Comparison of ENCODE assay signal across 8 cellular contexts in genomic region chr11:65858354-65859133, GRCh38. TPM values are rescaled to one million over a fixed set of nuclear protein-coding genes. Genes with fewer than 3 reads are reported as not detected.
DNase-seq lines count a peak whose midpoint lies in the region; ATAC-seq and TF ChIP-seq lines count a peak whose summit lies in the region.

No MANE protein-coding gene starts in this region.

- no peak for DNase-seq in T-helper 2 cell treated with Interferon-gamma antibody and Interleukin-4, amounts not matched to agents 5 μg/mL and 100 μg/mL, for 36 hours (ENCODE audit: low spot score)
- DNase-seq in T-helper 2 cell: no peak
- no peak for DNase-seq in RWPE1 (ENCODE audit: low spot score)
- DNase-seq in psoas muscle: no peak
- DNase-seq in NCI-H69 (lab: John Stamatoyannopoulos, UW): no peak
- DNase-seq in cerebellum (ENCODE audit: low spot score): no peak

- no peaks in the 10 kb centered on the region for H3K27me3 Mint-ChIP-seq in T-helper 2 cell treated with Interferon-gamma antibody and Interleukin-4, amounts not matched to agents 5 μg/mL and 100 μg/mL, for 36 hours (ENCODE audit: low read depth)

- 0 to 1% methylated on average over 32 of the region's 32 CpGs for WGBS in esophagus, 2 donors
- 0 to 1% (median 0%) methylated on average over 32 of the region's 32 CpGs for WGBS in psoas muscle, 3 donors

- H3K27ac ChIP-seq in RWPE1: peak overlapping the region; percentile 98
- peak overlapping the region; percentile 97 to 98 for H3K27ac ChIP-seq in esophagus (ENCODE audit: low read depth in 2 of 2, low read length in 1 of 2)
- H3K27ac ChIP-seq in psoas muscle: peak overlapping the region; percentile 99

- H3K27me3 ChIP-seq in esophagus (ENCODE audit: control insufficient read depth in 1 of 2, insufficient read depth in 2 of 2, low read length in 2 of 2): no peaks in the 10 kb centered on the region
- H3K27me3 ChIP-seq in psoas muscle (ENCODE audit: insufficient read depth in 3 of 3, low read length in 2 of 3): no peaks in the 10 kb centered on the region

- H3K9me3 ChIP-seq in esophagus (ENCODE audit: control insufficient read depth in 2 of 2, insufficient read depth in 1 of 2, low read depth in 1 of 2, low read length in 1 of 2) (no peaks in the 10 kb centered on the region), psoas muscle (no peaks in the 10 kb centered on the region)

- H3K4me3 Mint-ChIP-seq in T-helper 2 cell treated with Interferon-gamma antibody and Interleukin-4, amounts not matched to agents 5 μg/mL and 100 μg/mL, for 36 hours: peak overlapping the region; percentile 91

- no peaks in the 10 kb centered on the region for H3K9me3 Mint-ChIP-seq in T-helper 2 cell treated with Interferon-gamma antibody and Interleukin-4, amounts not matched to agents 5 μg/mL and 100 μg/mL, for 36 hours

- H3K4me1 Mint-ChIP-seq in T-helper 2 cell treated with Interferon-gamma antibody and Interleukin-4, amounts not matched to agents 5 μg/mL and 100 μg/mL, for 36 hours (ENCODE audit: low read depth): peaks cover 50% of the 10 kb centered on the region

- CTCF ChIA-PET in RWPE1 (lab: Yijun Ruan, JAX): interaction anchor here (2.6 kb wide), 1 partner anchor 26 kb away, joined by 15 read pairs; no protein-coding TSS in a partner anchor

- H3K36me3 Mint-ChIP-seq in T-helper 2 cell treated with Interferon-gamma antibody and Interleukin-4, amounts not matched to agents 5 μg/mL and 100 μg/mL, for 36 hours (ENCODE audit: low read depth): peaks cover 57% of the 10 kb centered on the region

- peak overlapping the region; percentile 98 for H3K27ac Mint-ChIP-seq in T-helper 2 cell treated with Interferon-gamma antibody and Interleukin-4, amounts not matched to agents 5 μg/mL and 100 μg/mL, for 36 hours

- intact Hi-C loops in psoas muscle (cut with DNase I): no loop called here

- TF ChIP-seq CTCF in RWPE1 (conservative IDR thresholded peaks at IDR 0.05; ENCODE audit: low read depth): no peak
- no peak for TF ChIP-seq CTCF in psoas muscle (IDR thresholded peaks at IDR 0.05)

- POLR2A ChIA-PET in RWPE1 (lab: Yijun Ruan, JAX; ENCODE audit: low non-redundant PET): interaction anchor here (0.6 to 1.6 kb wide), 4 partner anchors 26 to 64 kb away, joined by 3 to 14 read pairs (median 4); partner anchors contain the start of gene FIBP

- H3K4me3 ChIP-seq in esophagus (ENCODE audit: low read depth in 1 of 2, low read length in 2 of 2) (peak overlapping the region; percentile 64 to 90), psoas muscle (peak overlapping the region; percentile 100)

- H3K36me3 ChIP-seq in esophagus (ENCODE audit: control insufficient read depth in 2 of 2, insufficient read depth in 2 of 2, low read length in 1 of 2) (peaks cover 22 to 33% of the 10 kb centered on the region in 2 donors), psoas muscle (ENCODE audit: insufficient read depth in 1 of 2, low read depth in 1 of 2) (peaks cover 7 to 47% of the 10 kb centered on the region in 2 donors)

- H3K4me1 ChIP-seq in esophagus (ENCODE audit: control insufficient read depth in 2 of 2, insufficient read depth in 2 of 2, low read length in 1 of 2) (peaks cover 4 to 14% of the 10 kb centered on the region in 2 donors), psoas muscle (peaks cover 21% of the 10 kb centered on the region)

- ATAC-seq in psoas muscle (peak in 1 of 4 donors; percentile 77), HG02571 (IDR thresholded peaks at IDR 0.05; ENCODE audit: unreplicated experiment) (no peak)

RNA-seq across cellular contexts. Expression of gene CFL1, which starts 0.6 kb away (rescaled TPM):
- polyA plus RNA-seq in esophagus (100 to 1,000 TPM; 361 to 694 TPM), psoas muscle (100 to 1,000 TPM; 190 to 843 (median 225) TPM)
- total RNA-seq in psoas muscle (100 to 1,000 TPM; 175 to 388 (median 238) TPM), cerebellum (290 TPM)

RNA-seq across cellular contexts. Expression of gene MUS81, which starts 1.7 kb away (rescaled TPM):
- polyA plus RNA-seq in esophagus (10 to 100 TPM; 32.1 to 48.0 TPM), psoas muscle (10 to 100 TPM; 32.5 to 55.3 (median 44.4) TPM)
- total RNA-seq in psoas muscle (10 to 100 TPM; 28.0 to 35.6 (median 31.4) TPM), cerebellum (40.6 TPM)

RNA-seq across cellular contexts. Expression of gene EFEMP2, which starts 14.1 kb away (rescaled TPM):
- polyA plus RNA-seq in esophagus (10 to 100 TPM in 1 of 2 donors, 1 to 10 TPM in 1; 9.2 to 13.1 TPM), psoas muscle (10 to 100 TPM; 14.8 to 20.8 (median 18.5) TPM)
- total RNA-seq in psoas muscle (10 to 100 TPM; 20.8 to 46.6 (median 31.3) TPM), cerebellum (4.9 TPM)

RNA-seq across cellular contexts. Expression of gene CTSW, which starts 21.1 kb away (rescaled TPM):
- 1 to 10 TPM; 1.3 to 1.7 TPM for polyA plus RNA-seq in esophagus
- under 1 TPM; 0.22 to 0.64 (median 0.37) TPM for total RNA-seq in psoas muscle
- polyA plus RNA-seq in psoas muscle: under 1 TPM; 0.08 to 0.91 (median 0.22) TPM
- not detected for total RNA-seq in cerebellum

RNA-seq across cellular contexts. Expression of gene SNX32, which starts 24.8 kb away (rescaled TPM):
- polyA plus RNA-seq in esophagus (under 1 TPM; 0.15 to 0.47 TPM), psoas muscle (under 1 TPM in 2 of 3 donors, not detected in 1; 0.05 to 0.20 TPM)
- total RNA-seq in psoas muscle (not detected), cerebellum (4.9 TPM)
